In genomic region chr4:56435001-56435747, GRCh38 we compare ENCODE assay signal across 8 cellular contexts. TPM values are rescaled to one million over a fixed set of nuclear protein-coding genes. Genes with fewer than 3 reads are reported as not detected.
DNase-seq lines count a peak whose midpoint lies in the region; ATAC-seq and TF ChIP-seq lines count a peak whose summit lies in the region.

TSS of gene PPAT (minus strand) at chr4:56435615. CDS start at chr4:56435477, 138 bp downstream.

- H3K36me3 ChIP-seq in right atrium auricular region = no peaks in the 10 kb centered on the region
- H3K36me3 ChIP-seq in rectal smooth muscle tissue (ENCODE audit: control insufficient read depth, insufficient read depth, low read length) = no peaks in the 10 kb centered on the region

- H3K27me3 ChIP-seq in right atrium auricular region (no peaks in the 10 kb centered on the region), rectal smooth muscle tissue (ENCODE audit: control insufficient read depth, insufficient read depth, low read length) (no peaks in the 10 kb centered on the region)

- intact Hi-C loops in T-helper 2 cell treated with Interferon-gamma antibody and Interleukin-4, amounts not matched to agents 100 ng/mL and 5 ng/mL, for 36 hours (cut with micrococcal nuclease) = loop anchor here (1.0 to 5.0 kb wide), 9 partner anchors 10 to 1038 kb away; partner anchors contain the start of genes AASDH, CEP135, EXOC1 and REST

- H3K27ac ChIP-seq in right atrium auricular region (peak within 1 kb of the TSS; percentile 95), rectal smooth muscle tissue (ENCODE audit: low read depth, low read length) (peak within 1 kb of the TSS; percentile 93)

- H3K4me1 ChIP-seq in right atrium auricular region = peaks cover 0 to 26% of the 10 kb centered on the region in 2 donors
- H3K4me1 ChIP-seq in rectal smooth muscle tissue (ENCODE audit: control insufficient read depth, insufficient read depth, low read length) = peaks cover 7% of the 10 kb centered on the region

- peak; percentile 76 for ATAC-seq in HG02870 (IDR thresholded peaks at IDR 0.05; ENCODE audit: unreplicated experiment)

- no peaks in the 10 kb centered on the region for H3K9me3 ChIP-seq in right atrium auricular region

- peak within 1 kb of the TSS; percentile 70 to 71 for H3K4me3 ChIP-seq in right atrium auricular region
- peak within 1 kb of the TSS; percentile 99 for H3K4me3 ChIP-seq in rectal smooth muscle tissue (ENCODE audit: low read length)

- peak within 1 kb of the TSS; percentile 80 for H3K9ac ChIP-seq in rectal smooth muscle tissue (ENCODE audit: low read length)

- DNase-seq in GM13977 (ENCODE audit: low spot score) (peak; percentile 96), NCI-H187 treated with DMSO at 0.1 percent for 48 hours (lab: John Stamatoyannopoulos, UW) (peak; percentile 92), anterior cingulate cortex (lab: John Stamatoyannopoulos, UW) (peak; percentile 44 to 98 (median 95)), right atrium auricular region (ENCODE audit: low spot score) (peak; percentile 96), KG1 (lab: John Stamatoyannopoulos, UW) (no peak)

- TF ChIP-seq CTCF in GM13977 (IDR thresholded peaks at IDR 0.05; ENCODE audit: extremely low read depth, insufficient read depth, missing control alignments) = peak; percentile 1
- peak in 1 of 2 donors; percentile 36 for TF ChIP-seq CTCF in right atrium auricular region (IDR thresholded peaks at IDR 0.05)

- in situ Hi-C loops in GM13977 (cut with MboI; ENCODE audit: low pct_unique_long_range_greater_than_20kb, low sequenced_read_pairs, unreplicated experiment) = no loop called here

RNA-seq across cellular contexts. Expression of gene PPAT, which starts in this region (rescaled TPM):
- 32.9 and 38.5 TPM in 2 replicates for total RNA-seq in T-helper 2 cell treated with Interferon-gamma antibody and Interleukin-4, amounts not matched to agents 100 ng/mL and 5 ng/mL, for 36 hours
- total RNA-seq in right atrium auricular region = 1 to 10 TPM; 1.9 TPM

Comparison
In these comparisons a context has a peak if more than half of its experiments do, and no peak if none do; other contexts are left out.
1. RNA of gene PPAT (total RNA-seq): 32.9 to 38.5 TPM in T-helper 2 cell treated with Interferon-gamma antibody and Interleukin-4, amounts not matched to agents 100 ng/mL and 5 ng/mL, for 36 hours; 1.9 TPM in right atrium auricular region; every median in the first group is over 10 times any median in the second.